Comparison of ENCODE assay signal across 22 cellular contexts in the genomic region with DNA sequence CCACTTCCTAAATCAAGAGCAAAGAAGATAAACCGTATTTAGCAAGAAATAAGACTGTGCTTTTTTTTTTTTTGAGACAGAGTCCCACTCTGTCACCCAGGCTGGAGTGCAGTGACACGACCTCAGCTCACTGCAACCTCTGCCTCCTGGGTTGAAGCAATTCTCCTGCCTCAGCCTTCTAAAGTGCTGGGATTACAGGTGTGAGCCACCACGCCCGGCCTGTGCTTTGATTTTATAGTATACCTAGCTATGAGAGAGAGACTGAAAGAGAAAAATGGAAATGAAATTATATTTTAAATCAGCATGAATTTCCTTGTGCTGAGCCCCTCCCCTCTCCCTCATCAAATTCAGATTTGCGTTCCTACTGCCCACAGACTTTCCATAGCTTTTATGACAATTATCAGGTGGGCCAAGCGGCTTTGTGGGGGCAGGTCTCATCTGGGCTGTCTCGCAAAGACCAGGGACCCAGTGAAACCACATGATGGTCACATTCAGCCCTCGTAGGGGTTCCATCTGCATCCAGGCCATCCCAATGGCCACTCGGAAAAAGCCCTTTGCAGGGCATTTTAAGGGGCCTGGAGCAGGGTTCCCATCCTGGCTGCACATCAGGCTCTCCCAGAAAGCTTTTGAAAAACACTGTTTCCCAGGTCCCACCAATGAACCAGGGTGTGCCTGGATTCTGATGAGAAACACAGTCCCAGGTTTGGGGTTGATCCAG. TPM values are rescaled to one million over a fixed set of nuclear protein-coding genes. Genes with fewer than 3 reads are reported as not detected.
DNase-seq lines count a peak whose midpoint lies in the region; ATAC-seq and TF ChIP-seq lines count a peak whose summit lies in the region.
"Had no signal": no experiment of that assay in that cellular context is flagged by ENCODE, and none has a peak within 500 bp of the region (broad histone marks: within the 10 kb centered on the region; RNA-seq: fewer than 3 reads in every experiment).

No MANE protein-coding gene starts in this region.

- no peak for TF ChIP-seq POLR2A in gastrocnemius medialis (IDR thresholded peaks at IDR 0.05)

- no peak overlapping the region for H4K8ac ChIP-seq in H9 (replicated peaks; ENCODE audit: insufficient read length, low read depth, low read length)

- H3K56ac ChIP-seq in H9 (ENCODE audit: insufficient read length, low read depth, low read length) = no peak overlapping the region

- H3K9me3 Mint-ChIP-seq in H9 = peaks cover 16% of the 10 kb centered on the region in 2 experiments

- no peak overlapping the region; a peak in 1 of 5 replicates for H3K4me3 Mint-ChIP-seq in H9
- H3K4me3 Mint-ChIP-seq: CD4-positive, alpha-beta memory T cell had no signal

- H3K27me3 ChIP-seq in H9 (ENCODE audit: insufficient read depth, low read length) (no peaks in the 10 kb centered on the region), WERI-Rb-1 (ENCODE audit: insufficient read depth, low read depth, severe bottlenecking) (no peaks in the 10 kb centered on the region), gastrocnemius medialis (no peaks in the 10 kb centered on the region)
- H3K27me3 ChIP-seq: BLaER1, SJSA1 had no signal

- TF ChIP-seq CTCF in H9 (conservative IDR thresholded peaks at IDR 0.05) (no peak), WERI-Rb-1 (IDR thresholded peaks at IDR 0.05; ENCODE audit: low read depth, low read length) (no peak), gastrocnemius medialis (IDR thresholded peaks at IDR 0.05 in 4 of 5, conservative IDR thresholded peaks at IDR 0.05 in 1 of 5) (no peak)

- no peak overlapping the region for H3K23ac ChIP-seq in H9 (ENCODE audit: insufficient read length, low read depth, low read length)

- no peaks in the 10 kb centered on the region for H4K20me1 ChIP-seq in H9 (ENCODE audit: control insufficient read depth, insufficient read depth, insufficient read length)
- H4K20me1 ChIP-seq: BLaER1 had no signal

- H2BK120ac ChIP-seq in H9 (ENCODE audit: low read depth, low read length, poor library complexity, severe bottlenecking) = no peak overlapping the region

- H4K5ac ChIP-seq in H9 (ENCODE audit: insufficient read length, low read depth, low read length) = no peak overlapping the region

- no peak overlapping the region for H3K4ac ChIP-seq in H9 (ENCODE audit: low read depth, low read length)

- H3K4me1 Mint-ChIP-seq in H9 = peaks cover 0 to 3% of the 10 kb centered on the region in 2 experiments; a peak in 2 of 4 replicates
- H3K4me1 Mint-ChIP-seq: CD4-positive, alpha-beta memory T cell had no signal

- no peak overlapping the region for H2BK15ac ChIP-seq in H9 (ENCODE audit: low read depth, low read length)

- no peak overlapping the region for H3K27ac ChIP-seq in H9 (ENCODE audit: insufficient read length, low read depth, low read length)
- no peak overlapping the region for H3K27ac ChIP-seq in WERI-Rb-1
- H3K27ac ChIP-seq in gastrocnemius medialis = peak overlapping the region; percentile 97 to 98 (median 98)
- H3K27ac ChIP-seq: SJSA1 had no signal

- no peak overlapping the region for H3K4me2 ChIP-seq in H9 (ENCODE audit: insufficient read depth, insufficient read length, low read length)
- H3K4me2 ChIP-seq: BLaER1 had no signal

- ATAC-seq in gastrocnemius medialis (no peak), GM19397 (IDR thresholded peaks at IDR 0.05; ENCODE audit: unreplicated experiment) (no peak), HG02678 (IDR thresholded peaks at IDR 0.05; ENCODE audit: unreplicated experiment) (no peak)
- ATAC-seq: Right ventricle myocardium inferior had no signal

- no peaks in the 10 kb centered on the region for H3K79me2 ChIP-seq in H9 (ENCODE audit: insufficient read depth, low read length)

- no peaks in the 10 kb centered on the region for H3K23me2 ChIP-seq in H9 (ENCODE audit: insufficient read length, low read depth, low read length, poor library complexity, severe bottlenecking)

- no peak overlapping the region for H3T11ph ChIP-seq in H9 (ENCODE audit: low read length)

- H3K4me1 ChIP-seq in H9 (ENCODE audit: insufficient read depth, low read length) = no peaks in the 10 kb centered on the region
- peaks cover 69 to 81% of the 10 kb centered on the region in 2 donors for H3K4me1 ChIP-seq in gastrocnemius medialis
- H3K4me1 ChIP-seq: Caco-2, SJSA1 had no signal

- H4K91ac ChIP-seq in H9 (ENCODE audit: insufficient read length, low read depth, low read length) = no peak overlapping the region

- H2AK5ac ChIP-seq in H9 (ENCODE audit: insufficient read length, low read length) = no peak overlapping the region

- peaks cover 0 to 12% (median 8%) of the 10 kb centered on the region in 3 experiments; a peak in 3 of 7 replicates for H3K36me3 Mint-ChIP-seq in H9 (ENCODE audit: insufficient read depth in 1 of 3, low read depth in 3 of 3)

- H3K4me3 ChIP-seq in WERI-Rb-1 (ENCODE audit: low read depth, low read length) (no peak overlapping the region), gastrocnemius medialis (no peak overlapping the region)
- H3K4me3 ChIP-seq: BLaER1, SJSA1 had no signal

- H3K79me1 ChIP-seq in H9 (ENCODE audit: insufficient read depth, low read depth, low read length, poor library complexity, severe bottlenecking) = no peaks in the 10 kb centered on the region

- peaks cover 1% of the 10 kb centered on the region; the same call in 1 of the 2 replicates for H3K27me3 Mint-ChIP-seq in H9 (ENCODE audit: low read depth)
- H3K27me3 Mint-ChIP-seq: CD4-positive, alpha-beta memory T cell had no signal

- H2BK12ac ChIP-seq in H9 (ENCODE audit: insufficient read length, low read depth, low read length) = no peak overlapping the region

- no peak overlapping the region for H2BK5ac ChIP-seq in H9 (ENCODE audit: insufficient read length, low read length)

- WGBS in H9 (ENCODE audit: extremely low coverage, insufficient read length, low lambda C conversion rate) = no CpG with 5 or more reads among the region's 9 CpGs

- DNase-seq in H9 (peak; percentile 15), WERI-Rb-1 (peak; percentile 1), islet precursor cell (peak; percentile 41), gastrocnemius medialis (peak in 1 of 2 donors; percentile 9), SKM-1 (lab: John Stamatoyannopoulos, UW; ENCODE audit: unreplicated experiment) (no peak)
- DNase-seq: CD4-positive, alpha-beta memory T cell; DND-41; KBM-7; NCI-H1048; NCI-H1436; NCI-H187 treated with DMSO at 0.1 percent for 48 hours; NCI-H2107; NCI-H446 treated with DMSO at 0.1 percent for 48 hours; NCI-H526 treated with DMSO at 0.1 percent for 48 hours; OCI-M1 had no signal

- no peak overlapping the region for H3K18ac ChIP-seq in H9 (ENCODE audit: insufficient read length, low read depth, low read length)

- no peak overlapping the region for H3K27ac Mint-ChIP-seq in H9

- intact Hi-C loops in gastrocnemius medialis (cut with DNase I; ENCODE audit: low total_unique reads) = no loop called here

- H3K9me3 ChIP-seq in H9 (ENCODE audit: control insufficient read depth, low read depth, low read length) (no peaks in the 10 kb centered on the region), WERI-Rb-1 (ENCODE audit: severe bottlenecking) (peaks cover 13% of the 10 kb centered on the region), gastrocnemius medialis (no peaks in the 10 kb centered on the region)

- in situ Hi-C loops in gastrocnemius medialis (cut with MboI; ENCODE audit: low sequenced_read_pairs in 4 of 4) = no loop called here

- no peak overlapping the region for H3K14ac ChIP-seq in H9 (ENCODE audit: insufficient read depth, low read length)

- no peak overlapping the region for H2BK20ac ChIP-seq in H9 (ENCODE audit: low read depth, low read length, poor library complexity, severe bottlenecking)

- H2AFZ ChIP-seq in H9 (ENCODE audit: low read length) = no peak overlapping the region

- H3K9ac ChIP-seq in H9 (ENCODE audit: extremely low read depth, insufficient read length, low read length) = no peak overlapping the region
- H3K9ac ChIP-seq: BLaER1 had no signal

- no peaks in the 10 kb centered on the region for H3K36me3 ChIP-seq in WERI-Rb-1
- peaks cover 0 to 26% of the 10 kb centered on the region in 2 donors for H3K36me3 ChIP-seq in gastrocnemius medialis
- H3K36me3 ChIP-seq: BLaER1, SJSA1 had no signal

RNA-seq across cellular contexts. Expression of gene CACNG1, which starts 8.5 kb away (rescaled TPM):
- total RNA-seq in H9 (2021) (not detected in 2 replicates), gastrocnemius medialis (100 to 1,000 TPM; 120 to 203 (median 154) TPM)
- total RNA-seq: Caco-2; CD4-positive, alpha-beta memory T cell; H1; Right ventricle myocardium inferior had no signal

Comparison
In these comparisons a context has a peak if more than half of its experiments do, and no peak if none do; other contexts are left out.
1. H3K27ac ChIP-seq: peak in gastrocnemius medialis (4 of 4); none in H9 (single experiment) and WERI-Rb-1 (single experiment).
2. RNA of gene CACNG1, which starts 8.5 kb away (total RNA-seq): 120 to 203 TPM in gastrocnemius medialis; not detected in H9; every median in the first group is over 100 times any median in the second.